In genomic region chr16:30567160-30567990, GRCh38 we compare ENCODE assay signal across 10 cellular contexts. TPM values are rescaled to one million over a fixed set of nuclear protein-coding genes. Genes with fewer than 3 reads are reported as not detected.
DNase-seq lines count a peak whose midpoint lies in the region; ATAC-seq and TF ChIP-seq lines count a peak whose summit lies in the region.
"Had no signal": no experiment of that assay in that cellular context is flagged by ENCODE, and none has a peak within 500 bp of the region (broad histone marks: within the 10 kb centered on the region; RNA-seq: fewer than 3 reads in every experiment).

No MANE protein-coding gene starts in this region.

- peak; percentile 57 for DNase-seq in Daoy (ENCODE audit: low read depth)
- peak; percentile 39 for DNase-seq in T-helper 9 cell
- DNase-seq in caudate nucleus (lab: John Stamatoyannopoulos, UW) = peak in 35 of 61 donors; percentile 4 to 81 (median 34)
- peak; percentile 34 to 61 (median 43) for DNase-seq in stimulated activated CD4-positive, alpha-beta T cell treated with anti-CD3 and anti-CD28 coated beads, Interleukin-1b, Interleukin-23, amount 100 ng/mL, for 24 hours (ENCODE audit: low read depth in 4 of 4, low spot score in 1 of 4)
- DNase-seq in heart right ventricle = no peak
- DNase-seq: NCI-H524 treated with DMSO at 0.1 percent for 48 hours had no signal

- no peaks in the 10 kb centered on the region for H3K9me3 ChIP-seq in heart right ventricle
- H3K9me3 ChIP-seq: tibial nerve had no signal

- no peaks in the 10 kb centered on the region for H3K27me3 ChIP-seq in heart right ventricle
- H3K27me3 ChIP-seq: tibial nerve had no signal

- ATAC-seq in heart right ventricle = no peak
- no peak for ATAC-seq in GM18511 (IDR thresholded peaks at IDR 0.05; ENCODE audit: unreplicated experiment)
- no peak for ATAC-seq in GM19324 (IDR thresholded peaks at IDR 0.05; ENCODE audit: low FRiP score, unreplicated experiment)
- ATAC-seq in HG03025 (IDR thresholded peaks at IDR 0.05; ENCODE audit: low FRiP score, unreplicated experiment) = no peak

- H3K27ac ChIP-seq in caudate nucleus (ENCODE audit: low read depth, low read length) = no peak overlapping the region
- H3K27ac ChIP-seq in heart right ventricle = peak overlapping the region in 1 of 10 donors; percentile 79
- H3K27ac ChIP-seq: tibial nerve had no signal

- WGBS in heart right ventricle, 2 donors = 84 to 89% methylated on average over 14 of the region's 14 CpGs

- H3K36me3 ChIP-seq in heart right ventricle = peaks cover 0 to 13% (median 0%) of the 10 kb centered on the region in 9 donors

- intact Hi-C loops in heart right ventricle (cut with DNase I) = loop anchor here in 1 of 10 donors (10.0 kb wide), 1 partner anchor 133 kb away; the partner anchor contains the start of gene DCTPP1

- no peak for TF ChIP-seq CTCF in heart right ventricle (IDR thresholded peaks at IDR 0.05)

- peaks cover 6 to 44% (median 19%) of the 10 kb centered on the region in 9 donors for H3K4me1 ChIP-seq in heart right ventricle

- no peak overlapping the region for H3K4me3 ChIP-seq in heart right ventricle
- H3K4me3 ChIP-seq: tibial nerve had no signal

RNA-seq across cellular contexts. Expression of gene ZNF688, which starts 4.1 kb away (rescaled TPM):
- total RNA-seq in Daoy (2014; rRNA removed; shearing (Covaris generic)) = 7.1 and 15.5 TPM in 2 replicates
- total RNA-seq in heart right ventricle = 10 to 100 TPM in 7 of 10 donors, 1 to 10 TPM in 3; 6.3 to 16.2 (median 12.4) TPM
- 10 to 100 TPM in 1 of 2 donors, 1 to 10 TPM in 1; 9.3 to 23.8 TPM for polyA plus RNA-seq in heart right ventricle

RNA-seq across cellular contexts. Expression of gene ZNF764, which starts 9.2 kb away (rescaled TPM):
- total RNA-seq in Daoy (2014; rRNA removed; shearing (Covaris generic)) = 3.3 and 4.4 TPM in 2 replicates
- 10 to 100 TPM in 5 of 10 donors, 1 to 10 TPM in 5; 6.3 to 15.3 (median 10.3) TPM for total RNA-seq in heart right ventricle
- polyA plus RNA-seq in heart right ventricle = 10 to 100 TPM in 1 of 2 donors, 1 to 10 TPM in 1; 5.6 to 11.7 TPM

RNA-seq across cellular contexts. Expression of gene ZNF785, which starts 18.1 kb away (rescaled TPM):
- total RNA-seq in Daoy (2014; rRNA removed; shearing (Covaris generic)) = 2.7 and 6.2 TPM in 2 replicates
- 1 to 10 TPM; 2.8 to 8.4 (median 5.4) TPM for total RNA-seq in heart right ventricle
- 1 to 10 TPM; 3.0 to 7.4 TPM for polyA plus RNA-seq in heart right ventricle

RNA-seq across cellular contexts. Expression of gene ZNF747, which starts 32.7 kb away (rescaled TPM):
- 5.5 and 6.9 TPM in 2 replicates for total RNA-seq in Daoy (2014; rRNA removed; shearing (Covaris generic))
- 10 to 100 TPM in 7 of 10 donors, 1 to 10 TPM in 3; 8.5 to 14.3 (median 10.7) TPM for total RNA-seq in heart right ventricle
- polyA plus RNA-seq in heart right ventricle = 1 to 10 TPM; 8.5 to 9.2 TPM

RNA-seq across cellular contexts. Expression of gene ZNF768, which starts 41.0 kb away (rescaled TPM):
- 16.7 and 19.2 TPM in 2 replicates for total RNA-seq in Daoy (2014; rRNA removed; shearing (Covaris generic))
- 10 to 100 TPM; 36.0 to 71.7 (median 43.3) TPM for total RNA-seq in heart right ventricle
- polyA plus RNA-seq in heart right ventricle = 10 to 100 TPM; 51.8 to 75.1 TPM

Comparison
In these comparisons a context has a peak if more than half of its experiments do, and no peak if none do; other contexts are left out.
1. DNase-seq: peak in Daoy (single experiment), T-helper 9 cell (single experiment), caudate nucleus (35 of 61) and stimulated activated CD4-positive, alpha-beta T cell treated with anti-CD3 and anti-CD28 coated beads, Interleukin-1b, Interleukin-23, amount 100 ng/mL, for 24 hours (4 of 4); none in heart right ventricle (0 of 2).